ENCODE assay signal across 20 cellular contexts in the genomic region with DNA sequence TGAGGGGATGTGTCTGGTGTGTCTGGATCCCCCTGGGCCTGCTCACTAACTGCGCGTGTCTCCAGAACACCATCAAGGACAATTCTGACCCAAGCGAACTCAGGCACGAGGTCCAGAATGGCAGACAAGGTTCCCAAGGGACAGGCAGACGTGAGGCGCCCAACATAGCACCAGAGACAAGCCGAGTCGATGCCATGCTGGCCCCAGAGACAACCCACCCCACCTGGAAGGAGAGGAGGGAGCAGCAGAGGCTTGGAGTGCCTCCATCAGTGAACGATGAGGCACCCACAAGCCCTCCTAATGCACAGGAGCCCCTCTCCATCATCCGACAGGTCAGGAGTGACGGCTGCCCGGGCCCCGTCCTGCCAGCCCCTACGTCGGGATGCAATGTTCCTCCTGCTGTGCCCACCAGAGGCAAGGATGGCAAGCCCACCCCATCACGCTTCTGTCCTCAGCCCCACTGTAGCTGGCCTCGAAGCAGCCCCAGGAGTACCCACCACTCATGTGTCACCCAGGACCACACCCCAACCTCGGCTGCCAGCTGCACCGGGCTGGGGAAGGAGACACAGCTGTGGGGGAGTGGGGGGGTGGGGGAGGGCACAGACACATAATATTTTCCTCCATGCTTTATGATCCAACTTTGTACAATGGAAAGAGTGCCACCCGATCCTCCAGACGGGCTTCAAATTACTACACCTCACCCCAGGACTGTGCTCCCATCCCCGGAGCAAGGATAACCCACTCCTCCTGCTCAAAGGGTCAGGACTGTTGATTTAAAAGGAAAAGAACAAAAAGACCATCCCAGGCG.
DNase-seq lines count a peak whose midpoint lies in the region; ATAC-seq lines count a peak whose summit lies in the region.
"Had no signal": no experiment of that assay in that cellular context is flagged by ENCODE, and none has a peak within 500 bp of the region (broad histone marks: within the 10 kb centered on the region; RNA-seq: fewer than 3 reads in every experiment).

No MANE protein-coding gene starts in this region.

- DNase-seq in NCI-H2107 treated with DMSO at 0.1 percent for 48 hours (lab: John Stamatoyannopoulos, UW; ENCODE audit: unreplicated experiment), result peak; percentile 71
- DNase-seq in NCI-H2107 (lab: John Stamatoyannopoulos, UW), result no peak
- peak; percentile 91 for DNase-seq in left kidney (ENCODE audit: low read depth, low spot score)
- DNase-seq in stimulated activated effector memory CD8-positive, alpha-beta T cell treated with anti-CD3 and anti-CD28 coated beads, Interleukin-12 subunit alpha, Interleukin-12 subunit beta, amount 100 ng/mL, for 72 hours (ENCODE audit: low spot score in 2 of 2), result no peak
- DNase-seq in activated effector memory CD4-positive, alpha-beta T cell treated with anti-CD3 and anti-CD28 coated beads, Interleukin-2, amount 50 U/mL, for 16 hours, result no peak
- DNase-seq: activated CD4-positive, alpha-beta memory T cell treated with anti-CD3 and anti-CD28 coated beads, Interleukin-2, amount 10 ng/mL, durations not matched to agents 7 days and 5 days; activated naive CD4-positive, alpha-beta T cell treated with anti-CD3 and anti-CD28 coated beads for 36 hours; activated T-cell treated with anti-CD3 and anti-CD28 coated beads, Interleukin-2, amount 50 U/mL, for 24 hours; AML-193; amygdala; Caco-2; heart left ventricle; NCI-H1092 treated with DMSO at 0.1 percent for 48 hours; NCI-H2081 treated with DMSO at 0.1 percent for 48 hours; stimulated activated CD4-positive, alpha-beta T cell treated with anti-CD3 and anti-CD28 coated beads, Interleukin-4, amount 100 ng/mL, for 4 hours; T-helper 9 cell; upper lobe of right lung had no signal

- H3K4me3 Mint-ChIP-seq in stimulated activated effector memory CD8-positive, alpha-beta T cell treated with anti-CD3 and anti-CD28 coated beads, Interleukin-12 subunit alpha, Interleukin-12 subunit beta, amount 100 ng/mL, for 72 hours, result no peak overlapping the region
- H3K4me3 Mint-ChIP-seq: activated CD4-positive, alpha-beta memory T cell treated with anti-CD3 and anti-CD28 coated beads, Interleukin-2, amount 10 ng/mL, durations not matched to agents 7 days and 5 days; activated naive CD4-positive, alpha-beta T cell treated with anti-CD3 and anti-CD28 coated beads for 36 hours; activated T-cell treated with anti-CD3 and anti-CD28 coated beads, Interleukin-2, amount 50 U/mL, for 24 hours; dendritic cell treated with granulocyte-macrophage colony-stimulating factor and Interleukin-4, amounts not matched to agents 40 ng/mL and 50 ng/mL, for 4 days had no signal

- H3K36me3 Mint-ChIP-seq in stimulated activated effector memory CD8-positive, alpha-beta T cell treated with anti-CD3 and anti-CD28 coated beads, Interleukin-12 subunit alpha, Interleukin-12 subunit beta, amount 100 ng/mL, for 72 hours, result peaks cover 72% of the 10 kb centered on the region

- peak overlapping the region; percentile 73 for H3K27ac Mint-ChIP-seq in stimulated activated effector memory CD8-positive, alpha-beta T cell treated with anti-CD3 and anti-CD28 coated beads, Interleukin-12 subunit alpha, Interleukin-12 subunit beta, amount 100 ng/mL, for 72 hours
- H3K27ac Mint-ChIP-seq: activated CD4-positive, alpha-beta memory T cell treated with anti-CD3 and anti-CD28 coated beads, Interleukin-2, amount 10 ng/mL, durations not matched to agents 7 days and 5 days; activated naive CD4-positive, alpha-beta T cell treated with anti-CD3 and anti-CD28 coated beads for 36 hours; dendritic cell treated with granulocyte-macrophage colony-stimulating factor and Interleukin-4, amounts not matched to agents 40 ng/mL and 50 ng/mL, for 4 days had no signal

- no peaks in the 10 kb centered on the region for H3K9me3 Mint-ChIP-seq in stimulated activated effector memory CD8-positive, alpha-beta T cell treated with anti-CD3 and anti-CD28 coated beads, Interleukin-12 subunit alpha, Interleukin-12 subunit beta, amount 100 ng/mL, for 72 hours
- H3K9me3 Mint-ChIP-seq: activated CD4-positive, alpha-beta memory T cell treated with anti-CD3 and anti-CD28 coated beads, Interleukin-2, amount 10 ng/mL, durations not matched to agents 7 days and 5 days; activated naive CD4-positive, alpha-beta T cell treated with anti-CD3 and anti-CD28 coated beads for 36 hours; activated T-cell treated with anti-CD3 and anti-CD28 coated beads, Interleukin-2, amount 50 U/mL, for 24 hours; dendritic cell treated with granulocyte-macrophage colony-stimulating factor and Interleukin-4, amounts not matched to agents 40 ng/mL and 50 ng/mL, for 4 days had no signal

- no peak for ATAC-seq in stimulated activated effector memory CD8-positive, alpha-beta T cell treated with anti-CD3 and anti-CD28 coated beads, Interleukin-12 subunit alpha, Interleukin-12 subunit beta, amount 100 ng/mL, for 72 hours
- no peak for ATAC-seq in HG02642 (IDR thresholded peaks at IDR 0.05; ENCODE audit: poor library complexity, unreplicated experiment)
- ATAC-seq: left lobe of liver, upper lobe of right lung had no signal

- H3K4me1 Mint-ChIP-seq in stimulated activated effector memory CD8-positive, alpha-beta T cell treated with anti-CD3 and anti-CD28 coated beads, Interleukin-12 subunit alpha, Interleukin-12 subunit beta, amount 100 ng/mL, for 72 hours, result no peaks in the 10 kb centered on the region

Comparison
In these comparisons a context has a peak if more than half of its experiments do, and no peak if none do; other contexts are left out.
1. DNase-seq: peak in NCI-H2107 treated with DMSO at 0.1 percent for 48 hours (single experiment) and left kidney (single experiment); none in NCI-H2107 (single experiment), stimulated activated effector memory CD8-positive, alpha-beta T cell treated with anti-CD3 and anti-CD28 coated beads, Interleukin-12 subunit alpha, Interleukin-12 subunit beta, amount 100 ng/mL, for 72 hours (0 of 2) and activated effector memory CD4-positive, alpha-beta T cell treated with anti-CD3 and anti-CD28 coated beads, Interleukin-2, amount 50 U/mL, for 16 hours (single experiment).